10 cellular contexts compared by ENCODE assay signal in the genomic region with DNA sequence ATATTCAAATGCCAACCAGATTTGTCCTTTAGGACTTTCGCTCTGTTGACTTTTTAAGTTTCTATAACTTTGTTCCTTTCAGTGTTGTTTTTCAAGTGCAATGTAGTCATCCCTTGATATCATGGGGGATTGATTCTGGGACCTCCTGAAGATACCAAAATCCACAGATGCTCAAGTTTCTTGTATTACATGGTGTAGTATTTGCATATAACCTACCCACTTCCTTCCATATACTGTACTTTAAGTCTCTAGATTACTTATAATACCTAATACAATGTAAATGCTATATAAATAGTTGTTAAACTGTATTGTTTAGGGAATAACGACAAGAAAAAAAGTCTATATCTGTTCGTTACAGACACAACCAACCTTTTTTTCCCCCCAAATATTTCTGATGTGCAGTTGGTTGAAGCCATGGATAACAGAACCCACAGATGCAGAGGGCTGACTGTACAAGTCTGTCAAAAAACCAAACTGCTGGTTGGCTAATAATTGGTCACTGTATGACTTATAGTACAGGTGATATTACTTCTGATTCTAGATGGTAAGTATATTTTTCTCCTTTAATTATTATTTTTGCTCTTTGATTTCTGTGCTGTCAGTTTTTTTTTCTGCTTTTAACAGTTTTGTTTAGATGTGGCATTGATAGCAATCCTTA. TPM values are rescaled to one million over a fixed set of nuclear protein-coding genes. Genes with fewer than 3 reads are reported as not detected.
DNase-seq lines count a peak whose midpoint lies in the region; ATAC-seq lines count a peak whose summit lies in the region.
"Had no signal": no experiment of that assay in that cellular context is flagged by ENCODE, and none has a peak within 500 bp of the region (broad histone marks: within the 10 kb centered on the region; RNA-seq: fewer than 3 reads in every experiment).

No MANE protein-coding gene starts in this region.

- H3K27ac ChIP-seq in aorta (ENCODE audit: low read depth in 1 of 2, low read length in 2 of 2), result no peak overlapping the region

- peak overlapping the region; percentile 4 to 9 for H3K4me3 Mint-ChIP-seq in effector memory CD8-positive, alpha-beta T cell
- peak overlapping the region in 1 of 2 donors; percentile 49 for H3K4me3 Mint-ChIP-seq in activated T-cell treated with anti-CD3 and anti-CD28 coated beads, Interleukin-2, amount 50 U/mL, for 72 hours

- H3K27ac Mint-ChIP-seq in effector memory CD8-positive, alpha-beta T cell, result peak overlapping the region in 1 of 2 donors; percentile 23
- H3K27ac Mint-ChIP-seq in activated T-cell treated with anti-CD3 and anti-CD28 coated beads, Interleukin-2, amount 50 U/mL, for 72 hours, result no peak overlapping the region

- H3K9me3 ChIP-seq in aorta (ENCODE audit: control insufficient read depth, low read length), result no peaks in the 10 kb centered on the region
- H3K9me3 ChIP-seq: tibial nerve had no signal

- H3K27me3 Mint-ChIP-seq in effector memory CD8-positive, alpha-beta T cell, result no peaks in the 10 kb centered on the region
- H3K27me3 Mint-ChIP-seq in activated T-cell treated with anti-CD3 and anti-CD28 coated beads, Interleukin-2, amount 50 U/mL, for 72 hours (ENCODE audit: low read depth), result no peaks in the 10 kb centered on the region

- H3K36me3 Mint-ChIP-seq in effector memory CD8-positive, alpha-beta T cell (ENCODE audit: insufficient read depth), result no peaks in the 10 kb centered on the region
- peaks cover 0 to 2% of the 10 kb centered on the region in 2 donors for H3K36me3 Mint-ChIP-seq in activated T-cell treated with anti-CD3 and anti-CD28 coated beads, Interleukin-2, amount 50 U/mL, for 72 hours (ENCODE audit: insufficient read depth in 2 of 2)

- peaks cover 40 to 62% of the 10 kb centered on the region in 2 donors for H3K4me1 Mint-ChIP-seq in effector memory CD8-positive, alpha-beta T cell (ENCODE audit: low read depth in 2 of 2)
- peaks cover 79% of the 10 kb centered on the region for H3K4me1 Mint-ChIP-seq in activated T-cell treated with anti-CD3 and anti-CD28 coated beads, Interleukin-2, amount 50 U/mL, for 72 hours (ENCODE audit: low read depth)

- ATAC-seq in GM18502 (IDR thresholded peaks at IDR 0.05; ENCODE audit: poor library complexity, unreplicated experiment), result peak; percentile 73
- ATAC-seq in GM21367 (IDR thresholded peaks at IDR 0.05; ENCODE audit: unreplicated experiment), result peak; percentile 33
- peak; percentile 48 for ATAC-seq in HG03342 (IDR thresholded peaks at IDR 0.05; ENCODE audit: unreplicated experiment)
- peak; percentile 39 for ATAC-seq in effector memory CD8-positive, alpha-beta T cell (replicated peaks)
- no peak for ATAC-seq in aorta (ENCODE audit: low FRiP score)
- no peak for ATAC-seq in activated T-cell treated with anti-CD3 and anti-CD28 coated beads, Interleukin-2, amount 50 U/mL, for 72 hours (replicated peaks in 1 of 2)
- ATAC-seq: SK-N-SH treated with all-trans-retinoic acid at 6 μM for 48 hours had no signal

- WGBS in aorta, 2 donors, result 77 to 78% methylated on average over 3 of the region's 3 CpGs

- H3K4me1 ChIP-seq in aorta (ENCODE audit: control insufficient read depth in 1 of 2, insufficient read depth in 2 of 2, low read length in 2 of 2), result peaks cover 0 to 1% of the 10 kb centered on the region in 2 donors

- no peak overlapping the region for H3K4me3 ChIP-seq in aorta (ENCODE audit: low read length in 2 of 2)
- H3K4me3 ChIP-seq: tibial nerve had no signal

- no peaks in the 10 kb centered on the region for H3K27me3 ChIP-seq in aorta (ENCODE audit: control insufficient read depth in 1 of 2, insufficient read depth in 2 of 2, low read length in 1 of 2)
- H3K27me3 ChIP-seq: tibial nerve had no signal

- DNase-seq in effector memory CD8-positive, alpha-beta T cell, result no peak
- no peak for DNase-seq in aorta
- DNase-seq in activated T-cell treated with anti-CD3 and anti-CD28 coated beads, Interleukin-2, amount 50 U/mL, for 72 hours, result no peak
- DNase-seq in NCI-H2029 (lab: John Stamatoyannopoulos, UW), result no peak
- no peak for DNase-seq in hepatic stellate cell (ENCODE audit: low spot score)

- intact Hi-C loops in aorta (cut with DNase I), result loop anchor here in 1 of 2 donors (10.0 kb wide), 1 partner anchor 47 kb away; no protein-coding TSS in a partner anchor

- H3K36me3 ChIP-seq in aorta (ENCODE audit: control insufficient read depth in 1 of 2, insufficient read depth in 2 of 2, low read length in 1 of 2), result no peaks in the 10 kb centered on the region
- H3K36me3 ChIP-seq: tibial nerve had no signal

- H3K9me3 Mint-ChIP-seq in effector memory CD8-positive, alpha-beta T cell, result no peaks in the 10 kb centered on the region
- peaks cover 0 to 2% of the 10 kb centered on the region in 2 donors for H3K9me3 Mint-ChIP-seq in activated T-cell treated with anti-CD3 and anti-CD28 coated beads, Interleukin-2, amount 50 U/mL, for 72 hours

RNA-seq across cellular contexts. Expression of gene FOXN2, which starts 13.8 kb away (rescaled TPM):
- total RNA-seq in aorta, result 10 to 100 TPM; 25.6 to 28.4 TPM
- 1 to 10 TPM; 5.9 to 6.6 TPM for polyA plus RNA-seq in aorta
- total RNA-seq in activated T-cell treated with anti-CD3 and anti-CD28 coated beads, Interleukin-2, amount 50 U/mL, for 72 hours, result 10 to 100 TPM; 33.7 to 36.4 TPM

Comparison
In these comparisons a context has a peak if more than half of its experiments do, and no peak if none do; other contexts are left out.
1. ATAC-seq: peak in GM18502 (single experiment), GM21367 (single experiment), HG03342 (single experiment) and effector memory CD8-positive, alpha-beta T cell (single experiment); none in aorta (single experiment) and activated T-cell treated with anti-CD3 and anti-CD28 coated beads, Interleukin-2, amount 50 U/mL, for 72 hours (0 of 2).